Comparison of ENCODE assay signal across 1 cellular context in the genomic region with DNA sequence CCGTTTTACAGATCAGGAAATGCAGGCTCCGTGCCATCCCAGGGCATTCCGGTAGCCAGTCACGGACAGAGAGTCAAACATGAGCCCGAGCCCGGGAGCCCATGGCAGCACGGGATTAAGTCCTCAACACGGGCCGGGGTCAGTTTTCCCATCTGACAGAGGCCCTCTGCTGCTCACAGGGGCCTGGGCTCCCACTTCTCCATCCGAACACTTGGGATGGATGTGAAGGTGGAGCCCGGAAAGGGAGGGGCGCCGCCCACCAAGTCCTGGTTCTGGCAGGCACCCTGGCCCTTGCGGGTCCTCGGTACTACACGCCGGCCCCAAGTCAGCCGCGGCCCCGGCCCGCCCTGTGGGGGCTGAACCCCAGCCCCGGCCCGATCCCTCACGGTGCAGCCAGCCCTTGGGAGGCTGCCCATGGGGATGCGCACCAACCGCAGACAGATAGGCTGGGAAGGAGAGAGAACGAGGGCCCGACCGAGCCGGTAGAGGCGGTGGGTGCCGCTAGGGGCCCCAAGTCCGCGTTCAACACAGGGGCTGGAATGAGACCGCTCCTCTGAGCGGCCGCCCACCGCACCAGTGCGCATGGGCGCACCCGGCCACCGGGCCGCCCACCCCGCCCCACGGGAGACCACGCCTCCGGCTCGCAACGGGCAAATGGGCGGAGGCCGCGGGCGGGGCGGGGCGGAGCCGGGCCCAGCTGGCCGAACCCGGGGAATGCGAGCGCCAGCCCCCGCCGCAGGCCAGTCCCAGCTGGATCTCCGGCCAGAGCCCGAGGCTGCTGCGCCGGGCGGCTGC.
TF ChIP-seq lines count a peak whose summit lies in the region.

A gene (plus strand): TSS at position 743 of the 795 bp plus-strand sequence. CDS start 17,916 bp downstream, outside the sequence.

TF ChIP-seq in GM12878, 131 proteins besides CTCF, POLR2A, EP300 and RAD21 (continued from another document and continues in another):
- TF ChIP-seq, protein P1, sequence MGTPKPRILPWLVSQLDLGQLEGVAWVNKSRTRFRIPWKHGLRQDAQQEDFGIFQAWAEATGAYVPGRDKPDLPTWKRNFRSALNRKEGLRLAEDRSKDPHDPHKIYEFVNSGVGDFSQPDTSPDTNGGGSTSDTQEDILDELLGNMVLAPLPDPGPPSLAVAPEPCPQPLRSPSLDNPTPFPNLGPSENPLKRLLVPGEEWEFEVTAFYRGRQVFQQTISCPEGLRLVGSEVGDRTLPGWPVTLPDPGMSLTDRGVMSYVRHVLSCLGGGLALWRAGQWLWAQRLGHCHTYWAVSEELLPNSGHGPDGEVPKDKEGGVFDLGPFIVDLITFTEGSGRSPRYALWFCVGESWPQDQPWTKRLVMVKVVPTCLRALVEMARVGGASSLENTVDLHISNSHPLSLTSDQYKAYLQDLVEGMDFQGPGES (IDR thresholded peaks at IDR 0.05): no peak
- TF ChIP-seq, protein P2, sequence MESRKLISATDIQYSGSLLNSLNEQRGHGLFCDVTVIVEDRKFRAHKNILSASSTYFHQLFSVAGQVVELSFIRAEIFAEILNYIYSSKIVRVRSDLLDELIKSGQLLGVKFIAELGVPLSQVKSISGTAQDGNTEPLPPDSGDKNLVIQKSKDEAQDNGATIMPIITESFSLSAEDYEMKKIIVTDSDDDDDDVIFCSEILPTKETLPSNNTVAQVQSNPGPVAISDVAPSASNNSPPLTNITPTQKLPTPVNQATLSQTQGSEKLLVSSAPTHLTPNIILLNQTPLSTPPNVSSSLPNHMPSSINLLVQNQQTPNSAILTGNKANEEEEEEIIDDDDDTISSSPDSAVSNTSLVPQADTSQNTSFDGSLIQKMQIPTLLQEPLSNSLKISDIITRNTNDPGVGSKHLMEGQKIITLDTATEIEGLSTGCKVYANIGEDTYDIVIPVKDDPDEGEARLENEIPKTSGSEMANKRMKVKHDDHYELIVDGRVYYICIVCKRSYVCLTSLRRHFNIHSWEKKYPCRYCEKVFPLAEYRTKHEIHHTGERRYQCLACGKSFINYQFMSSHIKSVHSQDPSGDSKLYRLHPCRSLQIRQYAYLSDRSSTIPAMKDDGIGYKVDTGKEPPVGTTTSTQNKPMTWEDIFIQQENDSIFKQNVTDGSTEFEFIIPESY (IDR thresholded peaks at IDR 0.05): no peak
- no peak for TF ChIP-seq CHD1 (IDR thresholded peaks at IDR 0.05; ENCODE audit: low read depth, low read length)
- TF ChIP-seq TCF12 (IDR thresholded peaks at IDR 0.05; ENCODE audit: low read depth, low read length): peak; percentile 44; the same call in 1 of the 2 replicates
- no peak for TF ChIP-seq CEBPB (IDR thresholded peaks at IDR 0.05; ENCODE audit: borderline replicate concordance in 1 of 2, low read depth in 2 of 2, low read length in 2 of 2)
- peak; percentile 75 for TF ChIP-seq TCF3 (IDR thresholded peaks at IDR 0.05; ENCODE audit: borderline replicate concordance, insufficient read depth, low read depth, low read length)
- no peak for TF ChIP-seq POLR2AphosphoS5 (IDR thresholded peaks at IDR 0.05; ENCODE audit: low read length)
- peak; percentile 51 for TF ChIP-seq DPF2 (IDR thresholded peaks at IDR 0.05)
- TF ChIP-seq RUNX3 (IDR thresholded peaks at IDR 0.05; ENCODE audit: low read length): peak; percentile 34; the same call in 1 of the 2 replicates
- TF ChIP-seq ZSCAN29 (IDR thresholded peaks at IDR 0.05): no peak
- no peak for TF ChIP-seq MXI1 (IDR thresholded peaks at IDR 0.05; ENCODE audit: low read depth, low read length)
- TF ChIP-seq ZZZ3 (IDR thresholded peaks at IDR 0.05; ENCODE audit: control insufficient read depth, insufficient read length, low read depth): no peak
- TF ChIP-seq, protein P3, sequence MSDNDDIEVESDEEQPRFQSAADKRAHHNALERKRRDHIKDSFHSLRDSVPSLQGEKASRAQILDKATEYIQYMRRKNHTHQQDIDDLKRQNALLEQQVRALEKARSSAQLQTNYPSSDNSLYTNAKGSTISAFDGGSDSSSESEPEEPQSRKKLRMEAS (IDR thresholded peaks at IDR 0.05; ENCODE audit: low read depth, low read length): no peak
- peak; percentile 28 for TF ChIP-seq RELA (IDR thresholded peaks at IDR 0.05; ENCODE audit: borderline replicate concordance, partially characterized antibody)
- TF ChIP-seq HDAC2 (IDR thresholded peaks at IDR 0.05): no peak
- no peak for TF ChIP-seq CREM (IDR thresholded peaks at IDR 0.05; ENCODE audit: low read depth)
- TF ChIP-seq ZBED1 (IDR thresholded peaks at IDR 0.05; ENCODE audit: borderline replicate concordance): no peak
- peak; percentile 75; the same call in 1 of the 2 replicates for TF ChIP-seq HDGF (IDR thresholded peaks at IDR 0.05)
- peak; percentile 8 for TF ChIP-seq KLF5 (IDR thresholded peaks at IDR 0.05; ENCODE audit: partially characterized antibody)
- peak; percentile 29 for TF ChIP-seq SP1 (IDR thresholded peaks at IDR 0.05; ENCODE audit: low read depth, low read length)
- TF ChIP-seq, protein P4, sequence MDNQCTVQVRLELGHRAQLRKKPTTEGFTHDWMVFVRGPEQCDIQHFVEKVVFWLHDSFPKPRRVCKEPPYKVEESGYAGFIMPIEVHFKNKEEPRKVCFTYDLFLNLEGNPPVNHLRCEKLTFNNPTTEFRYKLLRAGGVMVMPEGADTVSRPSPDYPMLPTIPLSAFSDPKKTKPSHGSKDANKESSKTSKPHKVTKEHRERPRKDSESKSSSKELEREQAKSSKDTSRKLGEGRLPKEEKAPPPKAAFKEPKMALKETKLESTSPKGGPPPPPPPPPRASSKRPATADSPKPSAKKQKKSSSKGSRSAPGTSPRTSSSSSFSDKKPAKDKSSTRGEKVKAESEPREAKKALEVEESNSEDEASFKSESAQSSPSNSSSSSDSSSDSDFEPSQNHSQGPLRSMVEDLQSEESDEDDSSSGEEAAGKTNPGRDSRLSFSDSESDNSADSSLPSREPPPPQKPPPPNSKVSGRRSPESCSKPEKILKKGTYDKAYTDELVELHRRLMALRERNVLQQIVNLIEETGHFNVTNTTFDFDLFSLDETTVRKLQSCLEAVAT (IDR thresholded peaks at IDR 0.05): no peak
- no peak for TF ChIP-seq SMAD1 (IDR thresholded peaks at IDR 0.05; ENCODE audit: low read depth, partially characterized antibody)
- TF ChIP-seq RB1 (IDR thresholded peaks at IDR 0.05; ENCODE audit: borderline replicate concordance): peak; percentile 40; the same call in 1 of the 2 replicates
- peak in 1 of 2 experiments; percentile 45; a peak in 2 of 4 replicates for TF ChIP-seq BHLHE40 (IDR thresholded peaks at IDR 0.05; ENCODE audit: borderline replicate concordance in 1 of 2, low read depth in 2 of 2, low read length in 1 of 2)
- no peak for TF ChIP-seq KDM1A (IDR thresholded peaks at IDR 0.05; ENCODE audit: borderline replicate concordance)
- TF ChIP-seq TBL1XR1 (IDR thresholded peaks at IDR 0.05; ENCODE audit: low read depth, low read length): no peak
- no peak for TF ChIP-seq YBX1 (IDR thresholded peaks at IDR 0.05)
- no peak for TF ChIP-seq RBBP5 (conservative IDR thresholded peaks at IDR 0.05)
- TF ChIP-seq SIN3A (IDR thresholded peaks at IDR 0.05; ENCODE audit: low read depth, low read length): no peak
- peak; percentile 70; the same call in 1 of the 2 replicates for TF ChIP-seq LARP7 (IDR thresholded peaks at IDR 0.05)
- TF ChIP-seq, protein P5, sequence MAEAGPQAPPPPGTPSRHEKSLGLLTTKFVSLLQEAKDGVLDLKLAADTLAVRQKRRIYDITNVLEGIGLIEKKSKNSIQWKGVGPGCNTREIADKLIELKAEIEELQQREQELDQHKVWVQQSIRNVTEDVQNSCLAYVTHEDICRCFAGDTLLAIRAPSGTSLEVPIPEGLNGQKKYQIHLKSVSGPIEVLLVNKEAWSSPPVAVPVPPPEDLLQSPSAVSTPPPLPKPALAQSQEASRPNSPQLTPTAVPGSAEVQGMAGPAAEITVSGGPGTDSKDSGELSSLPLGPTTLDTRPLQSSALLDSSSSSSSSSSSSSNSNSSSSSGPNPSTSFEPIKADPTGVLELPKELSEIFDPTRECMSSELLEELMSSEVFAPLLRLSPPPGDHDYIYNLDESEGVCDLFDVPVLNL (IDR thresholded peaks at IDR 0.05; ENCODE audit: low read depth, low read length): no peak
- TF ChIP-seq, protein P6, sequence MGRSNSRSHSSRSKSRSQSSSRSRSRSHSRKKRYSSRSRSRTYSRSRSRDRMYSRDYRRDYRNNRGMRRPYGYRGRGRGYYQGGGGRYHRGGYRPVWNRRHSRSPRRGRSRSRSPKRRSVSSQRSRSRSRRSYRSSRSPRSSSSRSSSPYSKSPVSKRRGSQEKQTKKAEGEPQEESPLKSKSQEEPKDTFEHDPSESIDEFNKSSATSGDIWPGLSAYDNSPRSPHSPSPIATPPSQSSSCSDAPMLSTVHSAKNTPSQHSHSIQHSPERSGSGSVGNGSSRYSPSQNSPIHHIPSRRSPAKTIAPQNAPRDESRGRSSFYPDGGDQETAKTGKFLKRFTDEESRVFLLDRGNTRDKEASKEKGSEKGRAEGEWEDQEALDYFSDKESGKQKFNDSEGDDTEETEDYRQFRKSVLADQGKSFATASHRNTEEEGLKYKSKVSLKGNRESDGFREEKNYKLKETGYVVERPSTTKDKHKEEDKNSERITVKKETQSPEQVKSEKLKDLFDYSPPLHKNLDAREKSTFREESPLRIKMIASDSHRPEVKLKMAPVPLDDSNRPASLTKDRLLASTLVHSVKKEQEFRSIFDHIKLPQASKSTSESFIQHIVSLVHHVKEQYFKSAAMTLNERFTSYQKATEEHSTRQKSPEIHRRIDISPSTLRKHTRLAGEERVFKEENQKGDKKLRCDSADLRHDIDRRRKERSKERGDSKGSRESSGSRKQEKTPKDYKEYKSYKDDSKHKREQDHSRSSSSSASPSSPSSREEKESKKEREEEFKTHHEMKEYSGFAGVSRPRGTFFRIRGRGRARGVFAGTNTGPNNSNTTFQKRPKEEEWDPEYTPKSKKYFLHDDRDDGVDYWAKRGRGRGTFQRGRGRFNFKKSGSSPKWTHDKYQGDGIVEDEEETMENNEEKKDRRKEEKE (IDR thresholded peaks at IDR 0.05): 0 out of 2 replicates have a peak, but pooled peaks have one; percentile 30
- no peak for TF ChIP-seq IKZF2 (IDR thresholded peaks at IDR 0.05)
- TF ChIP-seq, protein P7, sequence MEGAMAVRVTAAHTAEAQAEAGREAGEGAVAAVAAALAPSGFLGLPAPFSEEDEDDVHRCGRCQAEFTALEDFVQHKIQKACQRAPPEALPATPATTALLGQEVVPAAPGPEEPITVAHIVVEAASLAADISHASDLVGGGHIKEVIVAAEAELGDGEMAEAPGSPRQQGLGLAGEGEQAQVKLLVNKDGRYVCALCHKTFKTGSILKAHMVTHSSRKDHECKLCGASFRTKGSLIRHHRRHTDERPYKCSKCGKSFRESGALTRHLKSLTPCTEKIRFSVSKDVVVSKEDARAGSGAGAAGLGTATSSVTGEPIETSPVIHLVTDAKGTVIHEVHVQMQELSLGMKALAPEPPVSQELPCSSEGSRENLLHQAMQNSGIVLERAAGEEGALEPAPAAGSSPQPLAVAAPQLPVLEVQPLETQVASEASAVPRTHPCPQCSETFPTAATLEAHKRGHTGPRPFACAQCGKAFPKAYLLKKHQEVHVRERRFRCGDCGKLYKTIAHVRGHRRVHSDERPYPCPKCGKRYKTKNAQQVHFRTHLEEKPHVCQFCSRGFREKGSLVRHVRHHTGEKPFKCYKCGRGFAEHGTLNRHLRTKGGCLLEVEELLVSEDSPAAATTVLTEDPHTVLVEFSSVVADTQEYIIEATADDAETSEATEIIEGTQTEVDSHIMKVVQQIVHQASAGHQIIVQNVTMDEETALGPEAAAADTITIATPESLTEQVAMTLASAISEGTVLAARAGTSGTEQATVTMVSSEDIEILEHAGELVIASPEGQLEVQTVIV (IDR thresholded peaks at IDR 0.05; ENCODE audit: borderline replicate concordance, partially characterized antibody): no peak
- TF ChIP-seq MEF2B (IDR thresholded peaks at IDR 0.05; ENCODE audit: partially characterized antibody, poor library complexity, severe bottlenecking): no peak
- TF ChIP-seq NRF1 (conservative IDR thresholded peaks at IDR 0.05; ENCODE audit: low read depth, low read length): 0 out of 2 replicates have a peak, but pooled peaks have one; percentile 24
- TF ChIP-seq HDAC6 (IDR thresholded peaks at IDR 0.05; ENCODE audit: unreplicated experiment): no peak
- TF ChIP-seq, protein P8, sequence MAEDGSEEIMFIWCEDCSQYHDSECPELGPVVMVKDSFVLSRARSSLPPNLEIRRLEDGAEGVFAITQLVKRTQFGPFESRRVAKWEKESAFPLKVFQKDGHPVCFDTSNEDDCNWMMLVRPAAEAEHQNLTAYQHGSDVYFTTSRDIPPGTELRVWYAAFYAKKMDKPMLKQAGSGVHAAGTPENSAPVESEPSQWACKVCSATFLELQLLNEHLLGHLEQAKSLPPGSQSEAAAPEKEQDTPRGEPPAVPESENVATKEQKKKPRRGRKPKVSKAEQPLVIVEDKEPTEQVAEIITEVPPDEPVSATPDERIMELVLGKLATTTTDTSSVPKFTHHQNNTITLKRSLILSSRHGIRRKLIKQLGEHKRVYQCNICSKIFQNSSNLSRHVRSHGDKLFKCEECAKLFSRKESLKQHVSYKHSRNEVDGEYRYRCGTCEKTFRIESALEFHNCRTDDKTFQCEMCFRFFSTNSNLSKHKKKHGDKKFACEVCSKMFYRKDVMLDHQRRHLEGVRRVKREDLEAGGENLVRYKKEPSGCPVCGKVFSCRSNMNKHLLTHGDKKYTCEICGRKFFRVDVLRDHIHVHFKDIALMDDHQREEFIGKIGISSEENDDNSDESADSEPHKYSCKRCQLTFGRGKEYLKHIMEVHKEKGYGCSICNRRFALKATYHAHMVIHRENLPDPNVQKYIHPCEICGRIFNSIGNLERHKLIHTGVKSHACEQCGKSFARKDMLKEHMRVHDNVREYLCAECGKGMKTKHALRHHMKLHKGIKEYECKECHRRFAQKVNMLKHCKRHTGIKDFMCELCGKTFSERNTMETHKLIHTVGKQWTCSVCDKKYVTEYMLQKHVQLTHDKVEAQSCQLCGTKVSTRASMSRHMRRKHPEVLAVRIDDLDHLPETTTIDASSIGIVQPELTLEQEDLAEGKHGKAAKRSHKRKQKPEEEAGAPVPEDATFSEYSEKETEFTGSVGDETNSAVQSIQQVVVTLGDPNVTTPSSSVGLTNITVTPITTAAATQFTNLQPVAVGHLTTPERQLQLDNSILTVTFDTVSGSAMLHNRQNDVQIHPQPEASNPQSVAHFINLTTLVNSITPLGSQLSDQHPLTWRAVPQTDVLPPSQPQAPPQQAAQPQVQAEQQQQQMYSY (CRISPR knock-in tag; IDR thresholded peaks at IDR 0.05): no peak
- no peak for TF ChIP-seq ZNF24 (IDR thresholded peaks at IDR 0.05)
- no peak for TF ChIP-seq SREBF2 (IDR thresholded peaks at IDR 0.05; ENCODE audit: low read length)
